ENCODE assay signal across 8 cellular contexts in the genomic region with DNA sequence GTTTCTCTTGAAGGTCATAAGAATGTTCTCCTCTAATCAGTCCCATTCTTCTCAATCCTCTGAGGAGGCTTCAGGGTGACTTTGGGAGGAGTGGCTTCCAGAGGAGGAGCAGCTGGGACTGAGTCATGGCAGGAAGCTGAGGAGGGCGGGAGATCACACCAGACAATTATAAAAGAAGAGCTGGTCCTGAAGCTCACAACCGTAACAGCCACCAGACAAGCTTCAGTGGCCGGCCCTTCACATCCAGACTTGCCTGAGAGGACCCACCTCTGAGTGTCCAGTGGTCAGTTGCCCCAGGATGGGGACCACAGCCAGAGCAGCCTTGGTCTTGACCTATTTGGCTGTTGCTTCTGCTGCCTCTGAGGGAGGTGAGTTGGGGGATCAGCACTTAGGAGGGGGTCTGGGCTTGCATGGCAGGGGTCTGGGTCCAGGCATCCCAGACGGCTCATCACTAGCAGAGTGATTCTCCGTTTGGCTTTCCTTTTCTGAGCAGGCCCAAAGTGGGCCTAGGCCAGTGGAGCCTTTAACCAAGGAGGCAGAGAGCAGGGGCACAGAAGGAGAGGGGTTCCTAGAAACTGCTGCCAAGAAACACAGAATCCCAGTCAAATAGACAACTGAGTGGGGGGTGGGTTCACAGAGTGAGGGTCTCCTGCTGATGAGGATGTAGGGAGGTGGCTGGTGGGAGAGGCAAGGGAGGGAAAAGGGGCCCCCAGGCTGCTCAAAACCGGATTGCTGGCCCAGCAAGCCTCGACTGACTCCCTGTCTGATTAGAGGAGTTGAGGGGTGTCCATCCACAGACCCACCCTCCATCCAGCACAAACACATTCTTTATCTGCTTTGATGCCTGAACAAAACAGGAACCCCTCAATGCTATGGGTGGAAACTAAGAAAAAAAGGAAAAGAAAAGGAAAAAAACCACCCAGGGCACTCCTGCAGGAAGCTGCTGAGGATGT. TPM values are rescaled to one million over a fixed set of nuclear protein-coding genes. Genes with fewer than 3 reads are reported as not detected.
A peak's percentile ranks its signal among the peaks of the same experiment; 100 is the strongest.
DNase-seq lines count a peak whose midpoint lies in the region; ATAC-seq, FAIRE-seq and TF ChIP-seq lines count a peak whose summit lies in the region.

A gene (plus strand): TSS at position 198 of the 953 bp plus-strand sequence. CDS start 101 bp downstream, at position 299.

- POLR2A ChIA-PET in A673 (lab: Charles Lee; ENCODE audit: low non-redundant PET) = interaction anchor here (0.7 kb wide), 2 partner anchors 47 to 469 kb away, joined by 3 read pairs; no protein-coding TSS in a partner anchor

- TF ChIP-seq POLR2A in testis (IDR thresholded peaks at IDR 0.05) = no peak

- TF ChIP-seq CTCF in A673 (conservative IDR thresholded peaks at IDR 0.05; ENCODE audit: low read depth, low read length) (no peak), kidney (IDR thresholded peaks at IDR 0.05; ENCODE audit: borderline replicate concordance, extremely low read depth, insufficient read depth) (no peak), testis (IDR thresholded peaks at IDR 0.05) (no peak)

- CTCF ChIA-PET in A673 (lab: Charles Lee) = no interaction called here

- DNase-seq in A673 (ENCODE audit: low spot score) = peak; percentile 90
- DNase-seq in HTR-8/SVneo (ENCODE audit: insufficient read length, low spot score) = peak; percentile 74
- peak; percentile 54 for DNase-seq in astrocyte of the hippocampus (ENCODE audit: low read depth, low spot score)
- DNase-seq in kidney = peak; percentile 80
- peak; percentile 26 for DNase-seq in testis
- DNase-seq in stimulated activated CD4-positive, alpha-beta T cell treated with anti-CD3 and anti-CD28 coated beads, Interleukin-12 subunit alpha, Interleukin-12 subunit beta, amount 100 ng/mL, for 4 hours = no peak
- DNase-seq in RPMI8226 = no peak

- H3K4me1 ChIP-seq in A673 (ENCODE audit: insufficient read depth, low read length, poor library complexity, severe bottlenecking) (peaks cover 15% of the 10 kb centered on the region), kidney (ENCODE audit: control insufficient read depth in 1 of 2, insufficient read depth in 1 of 2, low read depth in 1 of 2, low read length in 2 of 2) (no peaks in the 10 kb centered on the region), testis (peaks cover 6% of the 10 kb centered on the region)

- H3K4me3 ChIP-seq in A673 (ENCODE audit: low read depth, low read length, poor library complexity, severe bottlenecking) = peak within 1 kb of the TSS; percentile 31
- peak within 1 kb of the TSS in 1 of 2 donors; percentile 33 for H3K4me3 ChIP-seq in kidney (ENCODE audit: low read length in 2 of 2)
- no peak within 1 kb of the TSS for H3K4me3 ChIP-seq in testis

- BruUV-seq in A673 (replicated peaks; lab: Mats Ljungman, UMichigan) = TSS peak; percentile 62

- peaks cover 16% of the 10 kb centered on the region for H3K36me3 ChIP-seq in A673 (ENCODE audit: insufficient read depth, low read length, poor library complexity, severe bottlenecking)
- H3K36me3 ChIP-seq in kidney (ENCODE audit: control insufficient read depth in 1 of 2, insufficient read depth in 2 of 2, low read length in 2 of 2) = peaks cover 15 to 19% of the 10 kb centered on the region in 2 donors
- no peaks in the 10 kb centered on the region for H3K36me3 ChIP-seq in testis (ENCODE audit: low read depth, missing control alignments)

- H3K9me3 ChIP-seq in A673 (ENCODE audit: low read depth, low read length, poor library complexity, severe bottlenecking) (no peaks in the 10 kb centered on the region), kidney (ENCODE audit: control insufficient read depth in 1 of 2, low read length in 2 of 2) (no peaks in the 10 kb centered on the region), testis (no peaks in the 10 kb centered on the region)

- H3K27ac ChIP-seq in A673 (ENCODE audit: low read depth, low read length, poor library complexity, severe bottlenecking) (peak within 1 kb of the TSS; percentile 81), kidney (ENCODE audit: low read depth in 2 of 2, low read length in 2 of 2) (peak within 1 kb of the TSS; percentile 26 to 29), testis (no peak within 1 kb of the TSS)

- intact Hi-C loops in A673 (cut with micrococcal nuclease; ENCODE audit: unreplicated experiment) (no loop called here), kidney (cut with DNase I) (no loop called here), testis (cut with DNase I; ENCODE audit: low total_unique reads) (no loop called here)

- 58 to 63% methylated on average over 6 to 7 of the region's 7 CpGs for WGBS in testis, 2 donors

- no peak within 1 kb of the TSS for H3K9ac ChIP-seq in kidney (ENCODE audit: low read length in 2 of 2)

- no peak for FAIRE-seq in HTR-8/SVneo (lab: Jason Lieb, UNC)
- no peak for FAIRE-seq in kidney (lab: Jason Lieb, UNC)

- H3K27me3 ChIP-seq in A673 (replicated peaks; ENCODE audit: insufficient read depth, low read depth, low read length, poor library complexity) = no peaks in the 10 kb centered on the region
- H3K27me3 ChIP-seq in testis = no peaks in the 10 kb centered on the region

- ATAC-seq in GM19351 (IDR thresholded peaks at IDR 0.05; ENCODE audit: unreplicated experiment) = no peak

RNA-seq across cellular contexts. Expression of the gene that starts here (rescaled TPM):
- total RNA-seq in A673 (2021) (55.9 and 61.2 TPM in 2 replicates), kidney (9.2 TPM), testis (1 to 10 TPM; 4.6 to 5.0 TPM)
- polyA plus RNA-seq in kidney (ENCODE audit: insufficient read depth, low read depth, low replicate concordance) (36.4 TPM), testis (ENCODE audit: insufficient read depth, low read depth, low replicate concordance) (16.9 TPM)

Comparison
In these comparisons a context has a peak if more than half of its experiments do, and no peak if none do; other contexts are left out.
1. DNase-seq: peak in A673 (single experiment), HTR-8/SVneo (single experiment), astrocyte of the hippocampus (single experiment), kidney (single experiment) and testis (single experiment); none in stimulated activated CD4-positive, alpha-beta T cell treated with anti-CD3 and anti-CD28 coated beads, Interleukin-12 subunit alpha, Interleukin-12 subunit beta, amount 100 ng/mL, for 4 hours (single experiment) and RPMI8226 (single experiment).
2. H3K27ac ChIP-seq: peak in A673 (single experiment) and kidney (2 of 2); none in testis (0 of 2).